ENCODE assay signal across 8 cellular contexts in genomic region chr18:8607776-8608682, GRCh38. TPM values are rescaled to one million over a fixed set of nuclear protein-coding genes. Genes with fewer than 3 reads are reported as not detected.
A peak's percentile ranks its signal among the peaks of the same experiment; 100 is the strongest.
DNase-seq lines count a peak whose midpoint lies in the region; ATAC-seq, FAIRE-seq and TF ChIP-seq lines count a peak whose summit lies in the region.

No MANE protein-coding gene starts in this region.

- H4K20me1 ChIP-seq in DND-41 (ENCODE audit: insufficient read depth, low read length) (peaks cover 31% of the 10 kb centered on the region), HepG2 (ENCODE audit: insufficient read depth, low read length) (peaks cover 22% of the 10 kb centered on the region)

- no peak for DNase-seq in DND-41
- peak; percentile 63 for DNase-seq in amniotic epithelial cell (ENCODE audit: low read depth)
- peak; percentile 18 for DNase-seq in HepG2 (ENCODE audit: low spot score)
- DNase-seq in vagina (ENCODE audit: extremely low spot score in 2 of 2): no peak
- DNase-seq in stimulated activated CD4-positive, alpha-beta T cell treated with anti-CD3 and anti-CD28 coated beads, Interleukin-2, amount 100 ng/mL, for 24 hours: no peak
- no peak for DNase-seq in KG1 (lab: John Stamatoyannopoulos, UW)
- DNase-seq in stimulated activated CD4-positive, alpha-beta T cell treated with anti-CD3 and anti-CD28 coated beads, Interleukin-12 subunit alpha, Interleukin-12 subunit beta, amount 100 ng/mL, for 4 hours: no peak

- H3K4me1 ChIP-seq in DND-41 (ENCODE audit: insufficient read depth, low read length) (peaks cover 29% of the 10 kb centered on the region), HepG2 (ENCODE audit: insufficient read depth, low read length) (peaks cover 48% of the 10 kb centered on the region), vagina (peaks cover 45% of the 10 kb centered on the region)

- TF ChIP-seq EP300 in HepG2 (IDR thresholded peaks at IDR 0.05; ENCODE audit: low read depth in 2 of 2, low read length in 2 of 2): no peak
- no peak for TF ChIP-seq EP300 in HepG2 (CRISPR knock-in tag; IDR thresholded peaks at IDR 0.05; ENCODE audit: borderline replicate concordance)

- H3K27ac ChIP-seq in DND-41 (ENCODE audit: low read length) (no peak overlapping the region), HepG2 (ENCODE audit: extremely low read length, insufficient read depth, low read length) (no peak overlapping the region), vagina (peak overlapping the region; percentile 89)

- H3K9ac ChIP-seq in DND-41 (ENCODE audit: low read depth, low read length): no peak overlapping the region
- peak overlapping the region; percentile 43 for H3K9ac ChIP-seq in HepG2 (ENCODE audit: insufficient read depth, low read depth, low read length)

- peak overlapping the region; percentile 87 for H2AFZ ChIP-seq in DND-41 (ENCODE audit: low read depth, low read length)
- peak overlapping the region; percentile 85 for H2AFZ ChIP-seq in HepG2 (ENCODE audit: low read length)

- TF ChIP-seq CTCF in DND-41 (IDR thresholded peaks at IDR 0.05; ENCODE audit: borderline replicate concordance, extremely low read depth, low read length, poor library complexity, severe bottlenecking): no peak
- 0 out of 2 replicates have a peak, but pooled peaks have one; percentile 5 for TF ChIP-seq CTCF in HepG2 (CRISPR knock-in tag; IDR thresholded peaks at IDR 0.05)
- TF ChIP-seq CTCF in vagina (IDR thresholded peaks at IDR 0.05): no peak

- no peaks in the 10 kb centered on the region for H3K9me3 ChIP-seq in DND-41 (ENCODE audit: insufficient read depth, low read length, severe bottlenecking)
- H3K9me3 ChIP-seq in HepG2 (ENCODE audit: low read length): no peaks in the 10 kb centered on the region
- no peaks in the 10 kb centered on the region for H3K9me3 ChIP-seq in vagina

- CTCF ChIA-PET in HepG2 (lab: Yijun Ruan, JAX; ENCODE audit: low intra/inter-chr PET ratio, low total read pairs): no interaction called here

- no peak overlapping the region for H3K4me3 ChIP-seq in DND-41 (ENCODE audit: low read depth in 1 of 2, low read length in 2 of 2)
- H3K4me3 ChIP-seq in HepG2 (replicated peaks in 1 of 3; ENCODE audit: insufficient read depth in 1 of 3, low read depth in 2 of 3, low read length in 3 of 3): peak overlapping the region; percentile 60 to 90 (median 78)
- H3K4me3 ChIP-seq in vagina: peak overlapping the region; percentile 82 to 92

- H3K79me2 ChIP-seq in DND-41 (ENCODE audit: insufficient read depth, low read length) (peaks cover 35% of the 10 kb centered on the region), HepG2 (ENCODE audit: insufficient read depth, low read length) (peaks cover 34% of the 10 kb centered on the region)

- no peak overlapping the region for H3K4me2 ChIP-seq in DND-41 (ENCODE audit: insufficient read depth, low read length)
- peak overlapping the region; percentile 90 for H3K4me2 ChIP-seq in HepG2 (ENCODE audit: low read depth, low read length)

- no peak for TF ChIP-seq RAD21 in HepG2 (CRISPR knock-in tag; IDR thresholded peaks at IDR 0.05)

- no peak for ATAC-seq in DND-41 (ENCODE audit: insufficient read depth, low read depth)
- peak; percentile 42 for ATAC-seq in HG02884 (IDR thresholded peaks at IDR 0.05; ENCODE audit: unreplicated experiment)
- ATAC-seq in HepG2: peak; percentile 70

- POLR2A ChIA-PET in HepG2 (lab: Yijun Ruan, JAX): no interaction called here

- no peak for TF ChIP-seq POLR2A in HepG2 (IDR thresholded peaks at IDR 0.05; ENCODE audit: insufficient read depth in 1 of 2, low read depth in 2 of 2, low read length in 2 of 2)
- no peak for TF ChIP-seq POLR2A in vagina (IDR thresholded peaks at IDR 0.05)

- no peak for FAIRE-seq in HepG2 (lab: Jason Lieb, UNC)

- BruUV-seq in HepG2 (replicated peaks; lab: Mats Ljungman, UMichigan): no TSS peak

- 7% methylated on average over 17 of the region's 17 CpGs for WGBS in HepG2 (ENCODE audit: low lambda C conversion rate)

- in situ Hi-C loops in HepG2 (cut with HindIII; ENCODE audit: extremely low pct_ligation_motif_present, low pct_unique_long_range_greater_than_20kb): no loop called here

- H3K27me3 ChIP-seq in DND-41 (ENCODE audit: insufficient read depth, low read length, poor library complexity): no peaks in the 10 kb centered on the region
- H3K27me3 ChIP-seq in HepG2 (ENCODE audit: control insufficient read depth in 1 of 2, insufficient read depth in 2 of 2, low read length in 2 of 2): peaks cover 1 to 6% of the 10 kb centered on the region in 2 experiments; a peak in 3 of 5 replicates
- no peaks in the 10 kb centered on the region for H3K27me3 ChIP-seq in vagina

- intact Hi-C loops in HepG2 (cut with micrococcal nuclease; ENCODE audit: unreplicated experiment) (no loop called here), vagina (cut with DNase I) (no loop called here)

- peaks cover 10% of the 10 kb centered on the region for H3K36me3 ChIP-seq in DND-41 (ENCODE audit: insufficient read depth, low read length)
- H3K36me3 ChIP-seq in HepG2 (replicated peaks in 1 of 2; ENCODE audit: control insufficient read depth in 1 of 2, insufficient read depth in 2 of 2, low read length in 2 of 2): 0 out of 5 replicates have a peak, but pooled peaks cover 0 to 6% of the 10 kb centered on the region in 2 experiments
- H3K36me3 ChIP-seq in vagina: no peaks in the 10 kb centered on the region

TF ChIP-seq in HepG2, 621 proteins besides CTCF, POLR2A, EP300 and RAD21 (continues in another document):
- TF ChIP-seq SMYD3 (CRISPR knock-in tag; IDR thresholded peaks at IDR 0.05): no peak
- TF ChIP-seq ZNF770 (CRISPR knock-in tag; IDR thresholded peaks at IDR 0.05): peak; percentile 46; the same call in 1 of the 2 replicates
- 0 out of 2 replicates have a peak, but pooled peaks have one; percentile 7 for TF ChIP-seq CBX2 (IDR thresholded peaks at IDR 0.05; ENCODE audit: low read depth, low read length)
- 0 out of 2 replicates have a peak, but pooled peaks have one; percentile 59 for TF ChIP-seq CBX2 (CRISPR knock-in tag; IDR thresholded peaks at IDR 0.05; ENCODE audit: low read depth)
- no peak for TF ChIP-seq TCF7 (IDR thresholded peaks at IDR 0.05; ENCODE audit: low read depth)

RNA-seq across cellular contexts. Expression of gene RAB12, which starts 1.2 kb away (rescaled TPM):
- total RNA-seq in HepG2 (2016; rRNA removed; fragmentation: Illumina TruSeq; extraction: Trizol) (21.4 and 25.3 TPM in 2 replicates), vagina (35.8 TPM)
- 10.6 and 11.9 TPM in 2 replicates for total RNA-seq in HepG2 (2016; cell fraction: cytosol; rRNA removed; fragmentation: Illumina TruSeq; extraction: Trizol; ENCODE audit: low read depth)
- 20.0 and 24.5 TPM in 2 replicates for total RNA-seq in HepG2 (2016; cell fraction: insoluble cytoplasmic fraction; rRNA removed; fragmentation: Illumina TruSeq; extraction: Trizol)
- 24.8 and 25.8 TPM in 2 replicates for total RNA-seq in HepG2 (2016; cell fraction: membrane; rRNA removed; fragmentation: Illumina TruSeq; extraction: Trizol)
- total RNA-seq in HepG2 (2016; cell fraction: nucleus; rRNA removed; fragmentation: Illumina TruSeq; extraction: Trizol): 22.3 and 24.8 TPM in 2 replicates
- polyA plus RNA-seq in HepG2 (2011; rRNA removed): 9.5 and 10.7 TPM in 2 replicates
- 3.8 and 6.9 TPM in 2 replicates for polyA plus RNA-seq in HepG2 (2011; cell fraction: cytosol; rRNA removed)
- polyA plus RNA-seq in HepG2 (2011; cell fraction: nucleus; rRNA removed): 10.5 and 15.2 TPM in 2 replicates
- 21.4 and 24.9 TPM in 2 replicates for polyA plus RNA-seq in HepG2 (2012)
- polyA plus RNA-seq in HepG2 (2016; cell fraction: cytosol; fragmentation: Illumina TruSeq; extraction: Trizol; ENCODE audit: low read depth): 7.7 and 8.8 TPM in 2 replicates
- polyA plus RNA-seq in HepG2 (2016; cell fraction: insoluble cytoplasmic fraction; fragmentation: Illumina TruSeq; extraction: Trizol; ENCODE audit: low read depth): 27.0 and 29.3 TPM in 2 replicates
- 18.8 and 19.2 TPM in 2 replicates for polyA plus RNA-seq in HepG2 (2016; cell fraction: membrane; fragmentation: Illumina TruSeq; extraction: Trizol; ENCODE audit: low read depth)
- polyA plus RNA-seq in HepG2 (2016; cell fraction: nucleus; fragmentation: Illumina TruSeq; extraction: Trizol; ENCODE audit: insufficient read depth, low read depth): 49.1 and 55.1 TPM in 2 replicates
- polyA minus RNA-seq in HepG2 (2011; rRNA and poly(A)+ RNA removed; ENCODE audit: low replicate concordance): 2.8 and 6.1 TPM in 2 replicates
- polyA minus RNA-seq in HepG2 (2011; cell fraction: cytosol; rRNA and poly(A)+ RNA removed): 11.2 and 14.9 TPM in 2 replicates
- polyA minus RNA-seq in HepG2 (2011; cell fraction: nucleus; rRNA and poly(A)+ RNA removed): 19.1 and 21.0 TPM in 2 replicates

Comparison
In these comparisons a context has a peak if more than half of its experiments do, and no peak if none do; other contexts are left out.
1. DNase-seq: peak in amniotic epithelial cell (single experiment) and HepG2 (single experiment); none in DND-41 (single experiment), vagina (0 of 2), stimulated activated CD4-positive, alpha-beta T cell treated with anti-CD3 and anti-CD28 coated beads, Interleukin-2, amount 100 ng/mL, for 24 hours (0 of 2), KG1 (single experiment) and stimulated activated CD4-positive, alpha-beta T cell treated with anti-CD3 and anti-CD28 coated beads, Interleukin-12 subunit alpha, Interleukin-12 subunit beta, amount 100 ng/mL, for 4 hours (single experiment).
2. H3K4me3 ChIP-seq: peak in HepG2 (3 of 3) and vagina (2 of 2); none in DND-41 (0 of 2).